11 cellular contexts compared by ENCODE assay signal in genomic region chr19:18809149-18809978, GRCh38. TPM values are rescaled to one million over a fixed set of nuclear protein-coding genes. Genes with fewer than 3 reads are reported as not detected.
A peak's percentile ranks its signal among the peaks of the same experiment; 100 is the strongest.
DNase-seq lines count a peak whose midpoint lies in the region; ATAC-seq and TF ChIP-seq lines count a peak whose summit lies in the region.
"Had no signal": no experiment of that assay in that cellular context is flagged by ENCODE, and none has a peak within 500 bp of the region (broad histone marks: within the 10 kb centered on the region; RNA-seq: fewer than 3 reads in every experiment).

No MANE protein-coding gene starts in this region.

- TF ChIP-seq CTCF in CD14-positive monocyte (IDR thresholded peaks at IDR 0.05) (no peak), PC-9 (conservative IDR thresholded peaks at IDR 0.05) (no peak), spleen (IDR thresholded peaks at IDR 0.05 in 8 of 11, conservative IDR thresholded peaks at IDR 0.05 in 3 of 11) (no peak)

- peak overlapping the region; percentile 69 to 87 for H3K4me3 Mint-ChIP-seq in CD14-positive monocyte
- no peak overlapping the region for H3K4me3 Mint-ChIP-seq in CD8-positive, alpha-beta memory T cell

- peaks cover 8% of the 10 kb centered on the region for H3K4me1 ChIP-seq in PC-9 (replicated peaks; ENCODE audit: insufficient read depth)
- H3K4me1 ChIP-seq in spleen = peaks cover 0 to 10% (median 4%) of the 10 kb centered on the region in 6 donors
- H3K4me1 ChIP-seq in CD8-positive, alpha-beta memory T cell (ENCODE audit: insufficient read depth, low read length) = no peaks in the 10 kb centered on the region

- no peak for ATAC-seq in HG03039 (IDR thresholded peaks at IDR 0.05; ENCODE audit: unreplicated experiment)

- H3K4me2 ChIP-seq in PC-9 = peak overlapping the region; percentile 65

- H3K36me3 ChIP-seq in PC-9 (ENCODE audit: low read depth) (no peaks in the 10 kb centered on the region), spleen (no peaks in the 10 kb centered on the region)
- no peaks in the 10 kb centered on the region for H3K36me3 ChIP-seq in CD8-positive, alpha-beta memory T cell (ENCODE audit: insufficient read depth, low read length)

- peaks cover 12% of the 10 kb centered on the region for H3K4me1 Mint-ChIP-seq in CD14-positive monocyte
- H3K4me1 Mint-ChIP-seq in CD8-positive, alpha-beta memory T cell = peaks cover 2 to 4% (median 4%) of the 10 kb centered on the region in 3 donors

- H3K36me3 Mint-ChIP-seq in CD14-positive monocyte = no peaks in the 10 kb centered on the region
- no peaks in the 10 kb centered on the region for H3K36me3 Mint-ChIP-seq in CD8-positive, alpha-beta memory T cell

- CTCF ChIA-PET in PC-9 (lab: Charles Lee) = interaction anchor here (0.6 kb wide), 1 partner anchor 16 kb away, joined by 4 read pairs; no protein-coding TSS in a partner anchor
- CTCF ChIA-PET in CD8-positive, alpha-beta memory T cell (lab: Charles Lee) = interaction anchor here (0.6 kb wide), 1 partner anchor 116 kb away, joined by 3 read pairs; no protein-coding TSS in a partner anchor

- H3K4me3 ChIP-seq in PC-9 (no peak overlapping the region), spleen (no peak overlapping the region)
- no peak overlapping the region for H3K4me3 ChIP-seq in CD8-positive, alpha-beta memory T cell (ENCODE audit: low read length)

- H3K9me2 ChIP-seq in PC-9 (ENCODE audit: insufficient read depth) = no peaks in the 10 kb centered on the region

- H3K27ac ChIP-seq in PC-9 = no peak overlapping the region
- no peak overlapping the region for H3K27ac ChIP-seq in spleen
- no peak overlapping the region for H3K27ac ChIP-seq in CD8-positive, alpha-beta memory T cell (ENCODE audit: low read depth, low read length)

- H3K9me3 ChIP-seq in PC-9 (ENCODE audit: insufficient read depth, low read depth) (no peaks in the 10 kb centered on the region), spleen (no peaks in the 10 kb centered on the region)
- H3K9me3 ChIP-seq in CD8-positive, alpha-beta memory T cell (ENCODE audit: low read length) = no peaks in the 10 kb centered on the region

- intact Hi-C loops in CD14-positive monocyte (cut with micrococcal nuclease) (no loop called here), PC-9 (cut with micrococcal nuclease; ENCODE audit: unreplicated experiment) (no loop called here), spleen (cut with DNase I; ENCODE audit: low total_unique reads) (no loop called here)

- no peaks in the 10 kb centered on the region for H3F3A ChIP-seq in PC-9 (ENCODE audit: insufficient read depth, low read depth)

- WGBS in spleen, 5 donors = 40 to 49% (median 42%) methylated on average over 15 of the region's 15 CpGs

- H3K27me3 Mint-ChIP-seq in CD14-positive monocyte (ENCODE audit: low read depth in 3 of 3) = peaks cover 9 to 39% (median 31%) of the 10 kb centered on the region in 3 donors
- peaks cover 6 to 13% of the 10 kb centered on the region in 2 donors for H3K27me3 Mint-ChIP-seq in CD8-positive, alpha-beta memory T cell

- H3K79me2 ChIP-seq in PC-9 (ENCODE audit: low read depth) = no peaks in the 10 kb centered on the region

- peak overlapping the region in 2 of 7 donors; percentile 7 to 56 for H3K27ac Mint-ChIP-seq in CD14-positive monocyte
- no peak overlapping the region for H3K27ac Mint-ChIP-seq in CD8-positive, alpha-beta memory T cell

- no TSS peak for BruUV-seq in PC-9 (replicated peaks; lab: Mats Ljungman, UMichigan)

- no peak for TF ChIP-seq POLR2A in spleen (IDR thresholded peaks at IDR 0.05)

- H3K27me3 ChIP-seq in PC-9 (ENCODE audit: insufficient read depth, low read depth) (peaks cover 6% of the 10 kb centered on the region; the same call in 1 of the 2 replicates), spleen (replicated peaks in 1 of 7) (peaks cover 0 to 22% (median 0%) of the 10 kb centered on the region in 7 donors)
- H3K27me3 ChIP-seq in CD8-positive, alpha-beta memory T cell (ENCODE audit: insufficient read depth, low read length, poor library complexity, severe bottlenecking) = no peaks in the 10 kb centered on the region

- H4K20me1 ChIP-seq in PC-9 (ENCODE audit: insufficient read depth) = no peaks in the 10 kb centered on the region

- DNase-seq in CD14-positive monocyte (ENCODE audit: low spot score) = no peak
- peak in 1 of 2 experiments; percentile 36 for DNase-seq in PC-9
- DNase-seq in fibroblast of the conjunctiva (ENCODE audit: low read depth) = peak; percentile 80
- DNase-seq in renal cortical epithelial cell (ENCODE audit: low read depth) = peak; percentile 41
- no peak for DNase-seq in cortex of kidney (lab: John Stamatoyannopoulos, UW)
- no peak for DNase-seq in spleen
- DNase-seq in CD8-positive, alpha-beta memory T cell = no peak
- DNase-seq: DMS79 treated with DMSO at 0.1 percent for 48 hours, NCI-H1436 treated with DMSO at 0.1 percent for 48 hours had no signal

- no peak overlapping the region for H2AFZ ChIP-seq in PC-9

- H3K9me3 Mint-ChIP-seq in CD14-positive monocyte = peaks cover 0 to 2% (median 0%) of the 10 kb centered on the region in 7 donors
- no peaks in the 10 kb centered on the region for H3K9me3 Mint-ChIP-seq in CD8-positive, alpha-beta memory T cell

- POLR2A ChIA-PET in PC-9 (lab: Charles Lee; ENCODE audit: unreplicated experiment) = no interaction called here
- POLR2A ChIA-PET in CD8-positive, alpha-beta memory T cell (lab: Charles Lee) = no interaction called here

RNA-seq across cellular contexts. Expression of gene COMP, which starts 18.3 kb away (rescaled TPM):
- polyA plus RNA-seq in CD14-positive monocyte = not detected
- total RNA-seq in PC-9 (2021) = not detected in 2 replicates
- 0.15 TPM in 1 of 2 replicates, not detected in the other for total RNA-seq in renal cortical epithelial cell
- total RNA-seq in spleen = not detected
- 1 to 10 TPM in 1 of 3 donors, under 1 TPM in 2; 0.04 to 1.0 (median 0.13) TPM for polyA plus RNA-seq in spleen
- not detected for total RNA-seq in CD8-positive, alpha-beta memory T cell
- polyA plus RNA-seq in CD8-positive, alpha-beta memory T cell = not detected
- total RNA-seq: T-helper 1 cell treated with Interleukin-12 subunit alpha and Interleukin-12 subunit beta and Interleukin-4 antibody, amounts not matched to agents 30 ng/mL and 1 ng/mL, for 36 hours had no signal

RNA-seq across cellular contexts. Expression of gene UPF1, which starts 22.4 kb away (rescaled TPM):
- polyA plus RNA-seq in CD14-positive monocyte (1 to 10 TPM; 2.6 to 3.2 TPM), spleen (10 to 100 TPM; 31.2 to 63.5 (median 34.8) TPM)
- total RNA-seq in PC-9 (2021) (78.8 and 93.0 TPM in 2 replicates), renal cortical epithelial cell (42.2 and 106 TPM in 2 replicates), spleen (100 to 1,000 TPM in 1 of 7 donors, 10 to 100 TPM in 6; 81.3 to 161 (median 87.7) TPM)
- total RNA-seq in CD8-positive, alpha-beta memory T cell = 10 to 100 TPM; 96.8 to 97.2 TPM
- polyA plus RNA-seq in CD8-positive, alpha-beta memory T cell = 24.6 TPM

Comparison
In these comparisons a context has a peak if more than half of its experiments do, and no peak if none do; other contexts are left out.
1. DNase-seq: peak in fibroblast of the conjunctiva (single experiment) and renal cortical epithelial cell (single experiment); none in CD14-positive monocyte (single experiment), cortex of kidney (single experiment), spleen (single experiment) and CD8-positive, alpha-beta memory T cell (0 of 5).
2. H3K4me3 Mint-ChIP-seq: peak in CD14-positive monocyte (2 of 2); none in CD8-positive, alpha-beta memory T cell (0 of 7).